14 cellular contexts compared by ENCODE assay signal in the genomic region with DNA sequence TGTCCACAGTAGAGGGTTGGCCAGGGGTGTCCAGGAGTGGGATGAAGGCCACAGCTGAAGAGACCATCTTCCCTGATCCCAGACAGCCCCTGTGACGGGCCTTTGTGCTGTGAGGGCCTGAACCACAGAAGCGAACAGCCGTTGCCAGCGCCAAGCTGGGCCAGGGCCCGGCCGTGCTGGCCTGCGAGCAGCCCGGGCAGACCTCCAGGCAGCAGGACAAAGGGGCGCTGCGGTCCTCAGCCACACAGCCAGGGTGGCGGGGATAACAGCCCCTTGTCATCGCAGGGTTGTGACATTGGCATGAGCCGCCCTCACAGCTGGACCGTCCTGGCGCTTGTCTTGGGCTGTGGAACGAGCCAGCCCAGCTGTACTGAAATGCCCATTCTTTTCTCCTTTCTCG.
A peak's percentile ranks its signal among the peaks of the same experiment; 100 is the strongest.
DNase-seq lines count a peak whose midpoint lies in the region; ATAC-seq and TF ChIP-seq lines count a peak whose summit lies in the region.
"Had no signal": no experiment of that assay in that cellular context is flagged by ENCODE, and none has a peak within 500 bp of the region (broad histone marks: within the 10 kb centered on the region; RNA-seq: fewer than 3 reads in every experiment).

No MANE protein-coding gene starts in this region.

- no peak for TF ChIP-seq CTCF in lower lobe of right lung (IDR thresholded peaks at IDR 0.05)

- no peak overlapping the region for H3K4me3 ChIP-seq in lower lobe of right lung
- H3K4me3 ChIP-seq: adrenal gland had no signal

- H3K27ac ChIP-seq in cingulate gyrus (ENCODE audit: low read depth, low read length): peak overlapping the region; percentile 98
- H3K27ac ChIP-seq in lower lobe of right lung: no peak overlapping the region
- peak overlapping the region; percentile 98 for H3K27ac ChIP-seq in temporal lobe (ENCODE audit: low read depth, low read length)
- H3K27ac ChIP-seq: 22Rv1 had no signal

- ATAC-seq in lower lobe of right lung: peak; percentile 12 to 13
- ATAC-seq in GM21619 (IDR thresholded peaks at IDR 0.05; ENCODE audit: unreplicated experiment): no peak
- no peak for ATAC-seq in GM21515 (IDR thresholded peaks at IDR 0.05; ENCODE audit: unreplicated experiment)
- ATAC-seq: HCT116 had no signal

- peak; percentile 26 for DNase-seq in NCI-H748 (lab: John Stamatoyannopoulos, UW; ENCODE audit: unreplicated experiment)
- no peak for DNase-seq in NCI-H748 treated with DMSO at 0.1 percent for 48 hours (lab: John Stamatoyannopoulos, UW)
- no peak for DNase-seq in lower lobe of right lung
- no peak for DNase-seq in NCI-H2081 (lab: John Stamatoyannopoulos, UW)
- DNase-seq: adrenal gland; NK-92 treated with Interleukin-12 subunit alpha and Interleukin-12 subunit beta, amount 100 ng/mL, for 24 hours; stimulated activated CD4-positive, alpha-beta T cell treated with anti-CD3 and anti-CD28 coated beads, Interleukin-4, amount 100 ng/mL, for 24 hours; stimulated activated naive CD4-positive, alpha-beta T cell treated with Interleukin-2 at 50 U/mL for 16 hours had no signal

- no peaks in the 10 kb centered on the region for H3K27me3 ChIP-seq in lower lobe of right lung (ENCODE audit: low read depth)
- H3K27me3 ChIP-seq: adrenal gland had no signal

- H3K4me1 ChIP-seq in lower lobe of right lung: peaks cover 50% of the 10 kb centered on the region

- H3K9me3 ChIP-seq in lower lobe of right lung: no peaks in the 10 kb centered on the region
- H3K9me3 ChIP-seq: adrenal gland had no signal

- H3K36me3 ChIP-seq in lower lobe of right lung: no peaks in the 10 kb centered on the region
- H3K36me3 ChIP-seq: adrenal gland had no signal

- intact Hi-C loops in lower lobe of right lung (cut with DNase I): no loop called here

Comparison
In these comparisons a context has a peak if more than half of its experiments do, and no peak if none do; other contexts are left out.
1. ATAC-seq: peak in lower lobe of right lung (2 of 2); none in GM21619 (single experiment) and GM21515 (single experiment).